ENCODE assay signal across 1 cellular context in genomic region chrX:108307408-108308085, GRCh38.
TF ChIP-seq lines count a peak whose summit lies in the region.

No MANE protein-coding gene starts in this region.

TF ChIP-seq in GM23338, 12 proteins besides CTCF, POLR2A, EP300 and RAD21 (continued from another document):
- TF ChIP-seq NANOG (IDR thresholded peaks at IDR 0.05; ENCODE audit: borderline replicate concordance): no peak
- no peak for TF ChIP-seq ZNF114 (CRISPR knock-in tag; IDR thresholded peaks at IDR 0.05)
- TF ChIP-seq ZNF462 (CRISPR knock-in tag; IDR thresholded peaks at IDR 0.05): no peak
- TF ChIP-seq STAT1 (IDR thresholded peaks at IDR 0.05; ENCODE audit: unreplicated experiment): no peak
- no peak for TF ChIP-seq JUNB (IDR thresholded peaks at IDR 0.05; ENCODE audit: unreplicated experiment)
